21 cellular contexts compared by ENCODE assay signal in genomic region chr22:41904450-41905410, GRCh38. TPM values are rescaled to one million over a fixed set of nuclear protein-coding genes. Genes with fewer than 3 reads are reported as not detected.
DNase-seq lines count a peak whose midpoint lies in the region; ATAC-seq, FAIRE-seq and TF ChIP-seq lines count a peak whose summit lies in the region.
"Had no signal": no experiment of that assay in that cellular context is flagged by ENCODE, and none has a peak within 500 bp of the region (broad histone marks: within the 10 kb centered on the region; RNA-seq: fewer than 3 reads in every experiment).

No MANE protein-coding gene starts in this region.

- no peak overlapping the region for H2AFZ ChIP-seq in GM12878 (ENCODE audit: control insufficient read depth, low read depth, low read length)
- H2AFZ ChIP-seq: GM23248, PC-9 had no signal

- peaks cover 27% of the 10 kb centered on the region for H3K4me1 Mint-ChIP-seq in stimulated activated effector memory CD8-positive, alpha-beta T cell treated with anti-CD3 and anti-CD28 coated beads, Interleukin-12 subunit alpha, Interleukin-12 subunit beta, amount 100 ng/mL, for 72 hours

- POLR2A ChIA-PET in GM12878 (lab: Charles Lee), result no interaction called here

- SMC1A ChIA-PET in GM12878 (lab: Charles Lee; ENCODE audit: uncharacterized antibody, unreplicated experiment), result interaction anchor here (1.0 kb wide), 1 partner anchor 39 kb away, joined by 3 read pairs; no protein-coding TSS in a partner anchor

- H3K4me1 ChIP-seq in heart right ventricle, result peaks cover 0 to 44% (median 17%) of the 10 kb centered on the region in 9 donors
- H3K4me1 ChIP-seq in GM12878 (ENCODE audit: control insufficient read depth, insufficient read depth, low read length), result peaks cover 12% of the 10 kb centered on the region
- no peaks in the 10 kb centered on the region for H3K4me1 ChIP-seq in prostate gland (replicated peaks)
- H3K4me1 ChIP-seq: A549 had no signal

- H3K27ac ChIP-seq in heart right ventricle (peak overlapping the region in 1 of 10 donors; percentile 73), GM12878 (ENCODE audit: control insufficient read depth, insufficient read depth) (no peak overlapping the region), prostate gland (no peak overlapping the region)
- H3K27ac ChIP-seq: A549, GM23248, PC-9, SK-N-MC had no signal

- H3K27me3 ChIP-seq in heart right ventricle, result peaks cover 0 to 11% (median 0%) of the 10 kb centered on the region in 7 donors
- H3K27me3 ChIP-seq in GM12878 (replicated peaks in 1 of 2; ENCODE audit: control insufficient read depth in 2 of 2, insufficient read depth in 2 of 2, low read length in 1 of 2), result no peaks in the 10 kb centered on the region
- H3K27me3 ChIP-seq in prostate gland (replicated peaks; ENCODE audit: insufficient read depth), result no peaks in the 10 kb centered on the region

- no peak overlapping the region for H3K4me2 ChIP-seq in GM12878 (ENCODE audit: control insufficient read depth, insufficient read depth)
- H3K4me2 ChIP-seq: A549, PC-9 had no signal

- no peak for FAIRE-seq in GM12878 (lab: Jason Lieb, UNC)
- FAIRE-seq: A549 had no signal

- peak; percentile 17 for TF ChIP-seq POLR2A in GM18526 (IDR thresholded peaks at IDR 0.05; ENCODE audit: extremely low read depth, insufficient read length)
- TF ChIP-seq POLR2A in GM12878 (IDR thresholded peaks at IDR 0.05; ENCODE audit: low read depth, low read length), result peak; percentile 71; the same call in 1 of the 2 replicates
- TF ChIP-seq POLR2A in prostate gland (IDR thresholded peaks at IDR 0.05), result no peak

- no peak overlapping the region for H3K4me3 Mint-ChIP-seq in stimulated activated effector memory CD8-positive, alpha-beta T cell treated with anti-CD3 and anti-CD28 coated beads, Interleukin-12 subunit alpha, Interleukin-12 subunit beta, amount 100 ng/mL, for 72 hours
- H3K4me3 Mint-ChIP-seq: CD14-positive monocyte had no signal

- DNase-seq in Right ventricle myocardium superior (peak; percentile 30), heart right ventricle (no peak), GM12878 (ENCODE audit: low read depth, low spot score) (no peak), mesenteric fat pad (ENCODE audit: low spot score) (no peak), SIG-M5 treated with dmso at 0.1 percent for 504 hours (lab: John Stamatoyannopoulos, UW; ENCODE audit: unreplicated experiment) (no peak), prostate gland (ENCODE audit: low spot score) (no peak)
- no peak for DNase-seq in stimulated activated effector memory CD8-positive, alpha-beta T cell treated with anti-CD3 and anti-CD28 coated beads, Interleukin-12 subunit alpha, Interleukin-12 subunit beta, amount 100 ng/mL, for 72 hours (ENCODE audit: low spot score in 2 of 2)
- DNase-seq: COR-L47, DMS153, GM23248, KG1, NCI-H1436, NCI-H2029 treated with DMSO at 0.1 percent for 48 hours, NCI-H510A, NCI-H774, PC-9 had no signal

- no peaks in the 10 kb centered on the region for H4K20me1 ChIP-seq in GM12878 (ENCODE audit: control insufficient read depth, insufficient read depth)

- intact Hi-C loops in Right ventricle myocardium superior (cut with DNase I), result no loop called here
- intact Hi-C loops in heart right ventricle (cut with DNase I), result no loop called here
- intact Hi-C loops in GM12878 (cut with micrococcal nuclease; ENCODE audit: unreplicated experiment), result no loop called here
- intact Hi-C loops in prostate gland (cut with DNase I), result no loop called here

- in situ Hi-C loops in GM12878 (cut with MboI), result no loop called here

- H3K9ac ChIP-seq in GM12878 (ENCODE audit: control insufficient read depth, insufficient read depth, low read length), result no peak overlapping the region
- H3K9ac ChIP-seq: GM23248 had no signal

- H3K4me3 ChIP-seq in heart right ventricle, result no peak overlapping the region
- H3K4me3 ChIP-seq in GM12878, result no peak overlapping the region
- H3K4me3 ChIP-seq in prostate gland, result no peak overlapping the region
- H3K4me3 ChIP-seq: A549, GM23248, PC-9, SK-N-MC had no signal

- CTCF ChIA-PET in GM12878 (lab: Yijun Ruan, JAX), result no interaction called here

- 92 to 94% methylated on average over 24 of the region's 24 CpGs for WGBS in heart right ventricle, 2 donors
- WGBS in GM12878 (ENCODE audit: insufficient coverage, insufficient replicate concordance, low lambda C conversion rate, missing lambda C conversion rate), result 90% methylated on average over 24 of the region's 24 CpGs
- WGBS in prostate gland, result 91% methylated on average over 24 of the region's 24 CpGs

- no peaks in the 10 kb centered on the region for H3K9me3 ChIP-seq in heart right ventricle
- H3K9me3 ChIP-seq in GM12878 (replicated peaks; ENCODE audit: control insufficient read depth, insufficient read depth, low read length), result no peaks in the 10 kb centered on the region
- no peaks in the 10 kb centered on the region for H3K9me3 ChIP-seq in prostate gland
- H3K9me3 ChIP-seq: A549 had no signal

- no peak for TF ChIP-seq EP300 in GM12878 (IDR thresholded peaks at IDR 0.05; ENCODE audit: borderline replicate concordance in 1 of 2, control insufficient read depth in 1 of 2, low read depth in 2 of 2, low read length in 2 of 2)

- no peak for TF ChIP-seq RAD21 in GM12878 (IDR thresholded peaks at IDR 0.05; ENCODE audit: insufficient read depth, low read depth, low read length)

- RAD21 ChIA-PET in GM12878 (lab: Charles Lee; ENCODE audit: unreplicated experiment), result no interaction called here

- ATAC-seq in Right ventricle myocardium superior (ENCODE audit: poor library complexity) (no peak), heart right ventricle (no peak), GM12878 (no peak)
- no peak for ATAC-seq in stimulated activated effector memory CD8-positive, alpha-beta T cell treated with anti-CD3 and anti-CD28 coated beads, Interleukin-12 subunit alpha, Interleukin-12 subunit beta, amount 100 ng/mL, for 72 hours
- ATAC-seq: HCT116 had no signal

- peak overlapping the region; percentile 72 for H3K27ac Mint-ChIP-seq in stimulated activated effector memory CD8-positive, alpha-beta T cell treated with anti-CD3 and anti-CD28 coated beads, Interleukin-12 subunit alpha, Interleukin-12 subunit beta, amount 100 ng/mL, for 72 hours

- no TSS peak for BruUV-seq in GM12878 (replicated peaks; lab: Mats Ljungman, UMichigan)

- H3K79me2 ChIP-seq in GM12878 (ENCODE audit: control insufficient read depth, insufficient read depth, low read length), result no peaks in the 10 kb centered on the region

- peaks cover 91% of the 10 kb centered on the region for H3K36me3 Mint-ChIP-seq in stimulated activated effector memory CD8-positive, alpha-beta T cell treated with anti-CD3 and anti-CD28 coated beads, Interleukin-12 subunit alpha, Interleukin-12 subunit beta, amount 100 ng/mL, for 72 hours

- H3K9me3 Mint-ChIP-seq in stimulated activated effector memory CD8-positive, alpha-beta T cell treated with anti-CD3 and anti-CD28 coated beads, Interleukin-12 subunit alpha, Interleukin-12 subunit beta, amount 100 ng/mL, for 72 hours, result no peaks in the 10 kb centered on the region

- H3K36me3 ChIP-seq in heart right ventricle, result peaks cover 0 to 82% (median 42%) of the 10 kb centered on the region in 9 donors
- peaks cover 30 to 42% of the 10 kb centered on the region in 2 experiments; a peak in 3 of 4 replicates for H3K36me3 ChIP-seq in GM12878 (ENCODE audit: control insufficient read depth in 2 of 2, insufficient read depth in 2 of 2, low read length in 1 of 2)
- H3K36me3 ChIP-seq in prostate gland, result no peaks in the 10 kb centered on the region

- TF ChIP-seq CTCF in heart right ventricle (IDR thresholded peaks at IDR 0.05), result no peak
- TF ChIP-seq CTCF in GM12878 (IDR thresholded peaks at IDR 0.05 in 2 of 3, conservative IDR thresholded peaks at IDR 0.05 in 1 of 3; ENCODE audit: control insufficient read depth in 2 of 3, extremely low read depth in 1 of 3, insufficient read depth in 1 of 3, low read depth in 3 of 3, low read length in 3 of 3), result no peak
- TF ChIP-seq CTCF in prostate gland (IDR thresholded peaks at IDR 0.05), result no peak

RNA-seq across cellular contexts. Expression of gene SHISA8, which starts 10.1 kb away (rescaled TPM):
- total RNA-seq in Right ventricle myocardium superior, result 6.4 TPM
- 1 to 10 TPM in 9 of 10 donors, under 1 TPM in 1; 0.78 to 4.6 (median 1.4) TPM for total RNA-seq in heart right ventricle
- polyA plus RNA-seq in heart right ventricle, result 1 to 10 TPM in 1 of 2 donors, under 1 TPM in 1; 0.16 to 3.5 TPM
- 10.3 and 11.3 TPM in 2 replicates for total RNA-seq in GM12878 (2013; cell fraction: nucleolus; rRNA removed)
- 3.6 and 6.8 TPM in 2 replicates for total RNA-seq in GM12878 (2014; rRNA removed)
- total RNA-seq in GM12878 (2014; rRNA removed; fragmentation: Illumina TruSeq; extraction: Trizol), result 0.22 and 0.28 TPM in 2 replicates
- 8.6 and 10.1 TPM in 2 replicates for total RNA-seq in GM12878 (2021)
- polyA plus RNA-seq in GM12878 (2011; ENCODE audit: low read depth), result 0.26 TPM
- polyA plus RNA-seq in GM12878 (2011; rRNA removed), result 0.06 and 0.08 TPM in 2 replicates
- 0.03 and 0.33 TPM in 2 replicates for polyA plus RNA-seq in GM12878 (2011; cell fraction: cytosol; rRNA removed)
- polyA plus RNA-seq in GM12878 (2011; cell fraction: nucleus; rRNA removed), result 2.4 and 3.6 TPM in 2 replicates
- 3.6 and 5.2 TPM in 2 replicates for polyA plus RNA-seq in GM12878 (2012)
- 0.06 TPM in 1 of 2 replicates, not detected in the other for polyA plus RNA-seq in GM12878 (2014; fragmentation: Illumina TruSeq; extraction: Trizol)
- under 1 TPM; 0.13 to 0.40 TPM for polyA plus RNA-seq in GM12878 (2014; fragmentation: Nextera tagmentation; extraction: Ambion mirVana)
- polyA plus RNA-seq in GM12878 (2014; rRNA removed), result 5.9 and 6.5 TPM in 2 replicates
- under 1 TPM; 0.20 to 0.27 TPM for polyA plus RNA-seq in GM12878 (2016; fragmentation: Nextera tagmentation; extraction: Ambion mirVana)
- polyA minus RNA-seq in GM12878 (2011; rRNA and poly(A)+ RNA removed), result not detected in 2 replicates
- not detected in 2 replicates for polyA minus RNA-seq in GM12878 (2011; cell fraction: cytosol; rRNA and poly(A)+ RNA removed)
- 0.29 TPM in 1 of 2 replicates, not detected in the other for polyA minus RNA-seq in GM12878 (2011; cell fraction: nucleus; rRNA and poly(A)+ RNA removed)
- total RNA-seq in mesenteric fat pad, result not detected
- not detected for total RNA-seq in prostate gland
- total RNA-seq: GM23248 had no signal
- polyA plus RNA-seq: CD14-positive monocyte, GM23248 had no signal

RNA-seq across cellular contexts. Expression of gene TNFRSF13C, which starts 21.9 kb away (rescaled TPM):
- 1.2 TPM for total RNA-seq in Right ventricle myocardium superior
- total RNA-seq in heart right ventricle, result under 1 TPM; 0.24 to 0.77 (median 0.48) TPM
- polyA plus RNA-seq in heart right ventricle, result under 1 TPM; 0.03 to 0.44 TPM
- 79.9 and 82.3 TPM in 2 replicates for total RNA-seq in GM12878 (2013; cell fraction: nucleolus; rRNA removed)
- 35.9 and 37.6 TPM in 2 replicates for total RNA-seq in GM12878 (2014; rRNA removed)
- total RNA-seq in GM12878 (2014; rRNA removed; fragmentation: Illumina TruSeq; extraction: Trizol), result 22.3 and 23.2 TPM in 2 replicates
- total RNA-seq in GM12878 (2021), result 90.1 and 91.4 TPM in 2 replicates
- polyA plus RNA-seq in GM12878 (2011; ENCODE audit: low read depth), result 30.0 TPM
- polyA plus RNA-seq in GM12878 (2011; rRNA removed), result 9.7 and 16.4 TPM in 2 replicates
- 18.3 and 19.9 TPM in 2 replicates for polyA plus RNA-seq in GM12878 (2011; cell fraction: cytosol; rRNA removed)
- 43.6 and 44.2 TPM in 2 replicates for polyA plus RNA-seq in GM12878 (2011; cell fraction: nucleus; rRNA removed)
- polyA plus RNA-seq in GM12878 (2012), result 50.9 and 59.0 TPM in 2 replicates
- 20.6 and 26.9 TPM in 2 replicates for polyA plus RNA-seq in GM12878 (2014; fragmentation: Illumina TruSeq; extraction: Trizol)
- polyA plus RNA-seq in GM12878 (2014; fragmentation: Nextera tagmentation; extraction: Ambion mirVana), result 1 to 10 TPM; 6.9 to 9.6 TPM
- polyA plus RNA-seq in GM12878 (2014; rRNA removed), result 42.3 and 43.0 TPM in 2 replicates
- 10 to 100 TPM; 26.6 to 30.4 TPM for polyA plus RNA-seq in GM12878 (2016; fragmentation: Nextera tagmentation; extraction: Ambion mirVana)
- polyA minus RNA-seq in GM12878 (2011; rRNA and poly(A)+ RNA removed), result 24.8 and 41.5 TPM in 2 replicates
- 20.1 and 23.4 TPM in 2 replicates for polyA minus RNA-seq in GM12878 (2011; cell fraction: cytosol; rRNA and poly(A)+ RNA removed)
- 12.0 and 20.7 TPM in 2 replicates for polyA minus RNA-seq in GM12878 (2011; cell fraction: nucleus; rRNA and poly(A)+ RNA removed)
- total RNA-seq in mesenteric fat pad, result 0.19 TPM
- total RNA-seq in prostate gland, result under 1 TPM; 0.17 to 0.36 TPM
- polyA plus RNA-seq: CD14-positive monocyte had no signal

RNA-seq across cellular contexts. Expression of gene CENPM, which starts 42.2 kb away (rescaled TPM):
- total RNA-seq in Right ventricle myocardium superior (0.59 TPM), heart right ventricle (1 to 10 TPM in 1 of 10 donors, under 1 TPM in 5, not detected in 4; 0.34 to 3.5 (median 0.66) TPM), GM12878 (2014; rRNA removed) (145 and 158 TPM in 2 replicates), GM12878 (2014; rRNA removed; fragmentation: Illumina TruSeq; extraction: Trizol) (45.3 and 53.0 TPM in 2 replicates), GM12878 (2021) (81.6 and 84.4 TPM in 2 replicates), mesenteric fat pad (not detected), prostate gland (10 to 100 TPM; 10.3 to 10.8 TPM)
- polyA plus RNA-seq in heart right ventricle (1 to 10 TPM; 1.0 to 1.7 TPM), GM12878 (2011; rRNA removed) (26.6 and 67.9 TPM in 2 replicates), GM12878 (2014; fragmentation: Illumina TruSeq; extraction: Trizol) (9.8 and 38.9 TPM in 2 replicates), GM12878 (2014; fragmentation: Nextera tagmentation; extraction: Ambion mirVana) (10 to 100 TPM; 36.7 to 62.3 TPM), GM12878 (2014; rRNA removed) (126 and 148 TPM in 2 replicates), GM12878 (2016; fragmentation: Nextera tagmentation; extraction: Ambion mirVana) (100 to 1,000 TPM; 177 to 212 TPM)
- 125 and 139 TPM in 2 replicates for total RNA-seq in GM12878 (2013; cell fraction: nucleolus; rRNA removed)
- polyA plus RNA-seq in GM12878 (2011; ENCODE audit: low read depth), result 21.9 TPM
- 113 and 161 TPM in 2 replicates for polyA plus RNA-seq in GM12878 (2011; cell fraction: cytosol; rRNA removed)
- 245 and 256 TPM in 2 replicates for polyA plus RNA-seq in GM12878 (2011; cell fraction: nucleus; rRNA removed)
- polyA plus RNA-seq in GM12878 (2012), result 42.1 and 48.8 TPM in 2 replicates
- polyA minus RNA-seq in GM12878 (2011; rRNA and poly(A)+ RNA removed), result 70.4 and 125 TPM in 2 replicates
- 28.6 and 42.6 TPM in 2 replicates for polyA minus RNA-seq in GM12878 (2011; cell fraction: cytosol; rRNA and poly(A)+ RNA removed)
- polyA minus RNA-seq in GM12878 (2011; cell fraction: nucleus; rRNA and poly(A)+ RNA removed), result 82.8 and 123 TPM in 2 replicates

Comparison
In these comparisons a context has a peak if more than half of its experiments do, and no peak if none do; other contexts are left out.
1. RNA of gene TNFRSF13C, which starts 21.9 kb away (total RNA-seq): 22.3 to 91.4 TPM in GM12878; 1.2 TPM in Right ventricle myocardium superior (single experiment), 0.24 to 0.77 TPM in heart right ventricle, 0.17 to 0.36 TPM in prostate gland and 0.19 TPM in mesenteric fat pad (single experiment); every median in the first group is over 10 times any median in the second.